In the genomic region with DNA sequence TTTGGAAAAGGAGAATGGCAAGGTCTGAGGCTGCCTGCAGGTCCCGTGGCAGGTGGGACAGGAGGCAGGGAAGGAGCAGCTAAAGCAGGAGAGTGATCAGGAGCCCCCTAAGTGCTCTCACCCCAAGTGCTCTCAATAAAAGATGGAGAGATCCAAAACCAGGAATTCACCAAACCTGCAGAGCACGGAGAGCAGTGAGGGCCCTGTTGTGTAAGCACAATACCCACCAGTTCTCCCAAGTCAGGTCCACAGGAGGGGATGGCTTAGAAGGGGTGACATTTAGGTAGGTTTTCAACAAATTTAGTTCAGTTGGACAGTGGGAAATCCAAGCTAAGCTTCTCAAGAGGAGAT, we compare ENCODE assay signal across 13 cellular contexts. TPM values are rescaled to one million over a fixed set of nuclear protein-coding genes. Genes with fewer than 3 reads are reported as not detected.
A peak's percentile ranks its signal among the peaks of the same experiment; 100 is the strongest.
DNase-seq lines count a peak whose midpoint lies in the region; ATAC-seq, FAIRE-seq and TF ChIP-seq lines count a peak whose summit lies in the region.
"Had no signal": no experiment of that assay in that cellular context is flagged by ENCODE, and none has a peak within 500 bp of the region (broad histone marks: within the 10 kb centered on the region; RNA-seq: fewer than 3 reads in every experiment).

No MANE protein-coding gene starts in this region.

- H4K20me1 ChIP-seq in astrocyte (ENCODE audit: insufficient read depth, low read length) (peaks cover 57% of the 10 kb centered on the region), HepG2 (ENCODE audit: insufficient read depth, low read length) (no peaks in the 10 kb centered on the region)

- CTCF ChIA-PET in HepG2 (lab: Yijun Ruan, JAX; ENCODE audit: low intra/inter-chr PET ratio, low total read pairs) = no interaction called here

- H3K27me3 ChIP-seq in HUES64 (ENCODE audit: insufficient read depth, low read length) (no peaks in the 10 kb centered on the region), astrocyte (ENCODE audit: insufficient read depth, low read length) (no peaks in the 10 kb centered on the region), HepG2 (ENCODE audit: control insufficient read depth in 1 of 2, insufficient read depth in 2 of 2, low read length in 2 of 2) (no peaks in the 10 kb centered on the region), transverse colon (no peaks in the 10 kb centered on the region)

- FAIRE-seq in astrocyte (lab: Jason Lieb, UNC) (no peak), HepG2 (lab: Jason Lieb, UNC) (no peak)

- WGBS in HUES64 = 62% methylated on average over 2 of the region's 2 CpGs
- 11% methylated on average over 1 of the region's 2 CpGs for WGBS in HepG2 (ENCODE audit: low lambda C conversion rate)
- 93% methylated on average over 2 of the region's 2 CpGs; no CpG with 5 or more reads in 1 of the 2 donors for WGBS in transverse colon (ENCODE audit: low coverage in 1 of 2), 2 donors

- no peak; the same call in 2 of the 3 replicates for ATAC-seq in HepG2
- ATAC-seq in GM21737 (IDR thresholded peaks at IDR 0.05; ENCODE audit: unreplicated experiment) = no peak

- DNase-seq in astrocyte (ENCODE audit: low read depth) (no peak), HepG2 (ENCODE audit: low spot score) (no peak), transverse colon (no peak), HUDEP-2 (lab: John Stamatoyannopoulos, UW; ENCODE audit: unreplicated experiment in 76 of 76) (no peak), NCI-H146 treated with DMSO at 0.1 percent for 48 hours (lab: John Stamatoyannopoulos, UW; ENCODE audit: unreplicated experiment) (no peak)
- DNase-seq: DND-41; effector CD8-positive, alpha-beta T cell; KG1; naive B cell; NCI-H1694 treated with DMSO at 0.1 percent for 48 hours; stimulated activated CD8-positive, alpha-beta memory T cell treated with anti-CD3 and anti-CD28 coated beads, Interleukin-4, amount 100 ng/mL, for 48 hours had no signal

- H3K9me3 ChIP-seq in HUES64 (ENCODE audit: insufficient read depth, low read depth, low read length) = no peaks in the 10 kb centered on the region
- no peaks in the 10 kb centered on the region for H3K9me3 ChIP-seq in astrocyte (ENCODE audit: insufficient read depth, low read depth, low read length)
- no peaks in the 10 kb centered on the region for H3K9me3 ChIP-seq in HepG2 (ENCODE audit: low read length)
- no peaks in the 10 kb centered on the region for H3K9me3 ChIP-seq in transverse colon

- peak overlapping the region; percentile 44 for H3K27ac ChIP-seq in HUES64 (ENCODE audit: low read depth, low read length)
- peak overlapping the region; percentile 74 for H3K27ac ChIP-seq in astrocyte (ENCODE audit: low read depth, low read length)
- peak overlapping the region; percentile 97 for H3K27ac ChIP-seq in HepG2 (ENCODE audit: extremely low read length, insufficient read depth, low read length)
- H3K27ac ChIP-seq in transverse colon = peak overlapping the region in 3 of 4 donors; percentile 45 to 59 (median 58)

- TF ChIP-seq POLR2A in HepG2 (IDR thresholded peaks at IDR 0.05; ENCODE audit: insufficient read depth in 1 of 2, low read depth in 2 of 2, low read length in 2 of 2) = 0 out of 4 replicates have a peak, but pooled peaks of 1 of the 2 experiments have one; percentile 3
- no peak for TF ChIP-seq POLR2A in transverse colon (IDR thresholded peaks at IDR 0.05)

- no TSS peak for BruUV-seq in HepG2 (replicated peaks; lab: Mats Ljungman, UMichigan)

- H3K4me1 Mint-ChIP-seq in astrocyte (ENCODE audit: low read depth, unreplicated experiment) = peaks cover 44% of the 10 kb centered on the region

- H3K36me3 ChIP-seq in HUES64 (ENCODE audit: insufficient read depth, low read length) (no peaks in the 10 kb centered on the region), astrocyte (ENCODE audit: insufficient read depth, low read length) (no peaks in the 10 kb centered on the region), HepG2 (replicated peaks in 1 of 2; ENCODE audit: control insufficient read depth in 1 of 2, insufficient read depth in 2 of 2, low read length in 2 of 2) (no peaks in the 10 kb centered on the region; a peak in 1 of 5 replicates), transverse colon (no peaks in the 10 kb centered on the region)

- H3K4me2 ChIP-seq in astrocyte (ENCODE audit: low read length) (peak overlapping the region; percentile 86), HepG2 (ENCODE audit: low read depth, low read length) (peak overlapping the region; percentile 98)

- H3K36me3 Mint-ChIP-seq in astrocyte (ENCODE audit: low read depth, unreplicated experiment) = no peaks in the 10 kb centered on the region

- POLR2A ChIA-PET in HepG2 (lab: Yijun Ruan, JAX) = interaction anchor here (0.9 to 3.9 kb wide), 7 partner anchors 9 to 61 kb away, joined by 3 to 54 read pairs (median 8); no protein-coding TSS in a partner anchor

- peak overlapping the region; percentile 15 for H2AFZ ChIP-seq in astrocyte (ENCODE audit: low read depth, low read length)
- no peak overlapping the region for H2AFZ ChIP-seq in HepG2 (ENCODE audit: low read length)

- H3K4me1 ChIP-seq in HUES64 (ENCODE audit: insufficient read depth, low read length) (peaks cover 59% of the 10 kb centered on the region), astrocyte (ENCODE audit: insufficient read depth, low read length) (peaks cover 33% of the 10 kb centered on the region), HepG2 (ENCODE audit: insufficient read depth, low read length) (peaks cover 89% of the 10 kb centered on the region), transverse colon (peaks cover 15 to 45% (median 20%) of the 10 kb centered on the region in 4 donors)

- H3K9me3 Mint-ChIP-seq in astrocyte (ENCODE audit: unreplicated experiment) = no peaks in the 10 kb centered on the region
- H3K9me3 Mint-ChIP-seq: naive B cell had no signal

- no peak for TF ChIP-seq CTCF in astrocyte (IDR thresholded peaks at IDR 0.05; ENCODE audit: insufficient read depth, low read depth, low read length)
- TF ChIP-seq CTCF in HepG2 (CRISPR knock-in tag; IDR thresholded peaks at IDR 0.05) = no peak
- TF ChIP-seq CTCF in transverse colon (IDR thresholded peaks at IDR 0.05) = no peak

- H3K79me2 ChIP-seq in astrocyte (ENCODE audit: insufficient read depth, low read length) (peaks cover 92% of the 10 kb centered on the region), HepG2 (ENCODE audit: insufficient read depth, low read length) (peaks cover 81% of the 10 kb centered on the region)

- H3K9ac ChIP-seq in HUES64 (ENCODE audit: low read depth, low read length) (no peak overlapping the region), astrocyte (ENCODE audit: low read length) (peak overlapping the region; percentile 76), HepG2 (ENCODE audit: insufficient read depth, low read depth, low read length) (peak overlapping the region; percentile 84)

- in situ Hi-C loops in HepG2 (cut with HindIII; ENCODE audit: extremely low pct_ligation_motif_present, low pct_unique_long_range_greater_than_20kb) = no loop called here
- in situ Hi-C loops in transverse colon (cut with MboI; ENCODE audit: low pct_ligation_motif_present in 1 of 4, low pct_unique_long_range_greater_than_20kb in 1 of 4, low sequenced_read_pairs in 3 of 4) = no loop called here

- TF ChIP-seq EP300 in HepG2 (IDR thresholded peaks at IDR 0.05; ENCODE audit: low read depth in 2 of 2, low read length in 2 of 2) (no peak), HepG2 (CRISPR knock-in tag; IDR thresholded peaks at IDR 0.05; ENCODE audit: borderline replicate concordance) (no peak), transverse colon (IDR thresholded peaks at IDR 0.05; ENCODE audit: low read depth) (no peak)

- no peak overlapping the region for H3K4me3 ChIP-seq in HUES64 (ENCODE audit: low read length)
- H3K4me3 ChIP-seq in astrocyte (ENCODE audit: insufficient read depth, low read depth, low read length) = no peak overlapping the region
- peak overlapping the region; percentile 49 to 70 (median 55) for H3K4me3 ChIP-seq in HepG2 (replicated peaks in 1 of 3; ENCODE audit: insufficient read depth in 1 of 3, low read depth in 2 of 3, low read length in 3 of 3)
- no peak overlapping the region for H3K4me3 ChIP-seq in transverse colon

- TF ChIP-seq RAD21 in HepG2 (CRISPR knock-in tag; IDR thresholded peaks at IDR 0.05) = no peak

- peak overlapping the region; percentile 29 for H3K4me3 Mint-ChIP-seq in astrocyte (ENCODE audit: unreplicated experiment)
- H3K4me3 Mint-ChIP-seq: naive B cell had no signal

- H3K27me3 Mint-ChIP-seq in astrocyte (ENCODE audit: low read depth, unreplicated experiment) = no peaks in the 10 kb centered on the region
- H3K27me3 Mint-ChIP-seq: naive B cell had no signal

- H3K27ac Mint-ChIP-seq in astrocyte (ENCODE audit: unreplicated experiment) = no peak overlapping the region

- intact Hi-C loops in HepG2 (cut with micrococcal nuclease; ENCODE audit: unreplicated experiment) = loop anchor here (5.0 kb wide), 2 partner anchors 46 to 59 kb away; no protein-coding TSS in a partner anchor
- intact Hi-C loops in transverse colon (cut with DNase I; ENCODE audit: low total_unique reads) = no loop called here

TF ChIP-seq in HepG2, 621 proteins besides CTCF, POLR2A, EP300 and RAD21 (continues in another document):
- TF ChIP-seq DPF2 (CRISPR knock-in tag; IDR thresholded peaks at IDR 0.05; ENCODE audit: borderline replicate concordance, low read depth) = no peak

RNA-seq across cellular contexts. Expression of a gene that starts 40.8 kb away (rescaled TPM):
- polyA plus RNA-seq in HUES64 (2013, experiment 1 of 2) = 52.1 TPM
- polyA plus RNA-seq in HUES64 (2013, experiment 2 of 2) = 49.4 TPM
- total RNA-seq in astrocyte = 67.2 and 72.7 TPM in 2 replicates
- total RNA-seq in HepG2 (2016; rRNA removed; fragmentation: Illumina TruSeq; extraction: Trizol) = 16.2 and 23.3 TPM in 2 replicates
- 7.2 and 7.5 TPM in 2 replicates for total RNA-seq in HepG2 (2016; cell fraction: cytosol; rRNA removed; fragmentation: Illumina TruSeq; extraction: Trizol; ENCODE audit: low read depth)
- 16.1 and 17.2 TPM in 2 replicates for total RNA-seq in HepG2 (2016; cell fraction: insoluble cytoplasmic fraction; rRNA removed; fragmentation: Illumina TruSeq; extraction: Trizol)
- total RNA-seq in HepG2 (2016; cell fraction: membrane; rRNA removed; fragmentation: Illumina TruSeq; extraction: Trizol) = 26.9 and 27.9 TPM in 2 replicates
- total RNA-seq in HepG2 (2016; cell fraction: nucleus; rRNA removed; fragmentation: Illumina TruSeq; extraction: Trizol) = 14.4 and 16.2 TPM in 2 replicates
- 50.9 and 68.0 TPM in 2 replicates for polyA plus RNA-seq in HepG2 (2011; rRNA removed)
- 45.6 and 47.6 TPM in 2 replicates for polyA plus RNA-seq in HepG2 (2011; cell fraction: cytosol; rRNA removed)
- 34.2 and 39.3 TPM in 2 replicates for polyA plus RNA-seq in HepG2 (2011; cell fraction: nucleus; rRNA removed)
- 39.2 and 40.4 TPM in 2 replicates for polyA plus RNA-seq in HepG2 (2012)
- polyA plus RNA-seq in HepG2 (2016; cell fraction: cytosol; fragmentation: Illumina TruSeq; extraction: Trizol; ENCODE audit: low read depth) = 11.0 and 12.4 TPM in 2 replicates
- 33.6 and 42.6 TPM in 2 replicates for polyA plus RNA-seq in HepG2 (2016; cell fraction: insoluble cytoplasmic fraction; fragmentation: Illumina TruSeq; extraction: Trizol; ENCODE audit: low read depth)
- polyA plus RNA-seq in HepG2 (2016; cell fraction: membrane; fragmentation: Illumina TruSeq; extraction: Trizol; ENCODE audit: low read depth) = 39.2 and 40.8 TPM in 2 replicates
- polyA plus RNA-seq in HepG2 (2016; cell fraction: nucleus; fragmentation: Illumina TruSeq; extraction: Trizol; ENCODE audit: insufficient read depth, low read depth) = 26.9 and 29.3 TPM in 2 replicates
- 54.6 and 166 TPM in 2 replicates for polyA minus RNA-seq in HepG2 (2011; rRNA and poly(A)+ RNA removed; ENCODE audit: low replicate concordance)
- polyA minus RNA-seq in HepG2 (2011; cell fraction: cytosol; rRNA and poly(A)+ RNA removed) = 37.4 and 48.5 TPM in 2 replicates
- 30.9 and 39.8 TPM in 2 replicates for polyA minus RNA-seq in HepG2 (2011; cell fraction: nucleus; rRNA and poly(A)+ RNA removed)
- total RNA-seq in transverse colon = 10 to 100 TPM; 18.9 to 39.6 (median 22.2) TPM

Comparison
In these comparisons a context has a peak if more than half of its experiments do, and no peak if none do; other contexts are left out.
1. H3K27ac ChIP-seq: peak in every context shown above with its lines; median percentile 97 in HepG2; 74 in astrocyte; 58 in transverse colon; 44 in HUES64.
2. H3K4me3 ChIP-seq: peak in HepG2 (3 of 3); none in HUES64 (single experiment), astrocyte (single experiment) and transverse colon (0 of 4).